In the genomic region with DNA sequence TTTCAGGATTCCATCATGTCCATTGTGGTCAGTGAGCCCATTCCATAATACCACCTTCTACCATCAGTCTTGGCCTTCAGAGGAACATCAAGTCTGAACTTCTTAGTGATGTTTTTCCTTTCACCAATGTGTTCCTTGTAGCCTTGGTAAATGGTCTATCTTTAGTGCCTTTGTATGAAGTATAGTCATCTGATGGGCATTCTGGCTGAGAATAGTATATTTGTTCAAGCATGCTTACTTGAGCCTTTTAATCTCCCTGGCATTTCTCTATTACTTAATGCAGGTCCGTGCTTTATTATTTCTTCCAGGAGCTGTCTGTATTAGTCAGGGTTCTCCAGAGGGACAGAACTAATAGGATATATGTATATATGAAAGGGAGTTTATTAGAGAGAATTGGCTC, we compare ENCODE assay signal across 2 cellular contexts.
TF ChIP-seq lines count a peak whose summit lies in the region.

No MANE protein-coding gene starts in this region.

TF ChIP-seq in SK-N-SH, 30 proteins besides CTCF, POLR2A, EP300 and RAD21 (continued from another document):
- no peak for TF ChIP-seq MXI1 (IDR thresholded peaks at IDR 0.05; ENCODE audit: low read depth, low read length)
- TF ChIP-seq NFIC (IDR thresholded peaks at IDR 0.05; ENCODE audit: borderline replicate concordance), result no peak
- no peak for TF ChIP-seq ELF1 (IDR thresholded peaks at IDR 0.05)
- TF ChIP-seq TCF12 (IDR thresholded peaks at IDR 0.05), result no peak
- TF ChIP-seq, protein P1, sequence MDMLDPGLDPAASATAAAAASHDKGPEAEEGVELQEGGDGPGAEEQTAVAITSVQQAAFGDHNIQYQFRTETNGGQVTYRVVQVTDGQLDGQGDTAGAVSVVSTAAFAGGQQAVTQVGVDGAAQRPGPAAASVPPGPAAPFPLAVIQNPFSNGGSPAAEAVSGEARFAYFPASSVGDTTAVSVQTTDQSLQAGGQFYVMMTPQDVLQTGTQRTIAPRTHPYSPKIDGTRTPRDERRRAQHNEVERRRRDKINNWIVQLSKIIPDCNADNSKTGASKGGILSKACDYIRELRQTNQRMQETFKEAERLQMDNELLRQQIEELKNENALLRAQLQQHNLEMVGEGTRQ (IDR thresholded peaks at IDR 0.05; ENCODE audit: borderline replicate concordance, low read depth, low read length), result no peak
- TF ChIP-seq RCOR1 (IDR thresholded peaks at IDR 0.05; ENCODE audit: low read length), result no peak
- TF ChIP-seq JUND (IDR thresholded peaks at IDR 0.05), result no peak
- no peak for TF ChIP-seq RFX5 (IDR thresholded peaks at IDR 0.05; ENCODE audit: low read length)
- TF ChIP-seq SIN3A (IDR thresholded peaks at IDR 0.05; ENCODE audit: borderline replicate concordance, low read depth, low read length), result no peak

TF ChIP-seq in SK-N-SH treated with all-trans-retinoic acid at 6 μM for 48 hours, 23 proteins besides CTCF, POLR2A, EP300 and RAD21 (continued from another document):
- TF ChIP-seq OSR1 (CRISPR knock-in tag; IDR thresholded peaks at IDR 0.05) (no peak), TCF4 (CRISPR knock-in tag; IDR thresholded peaks at IDR 0.05; ENCODE audit: borderline replicate concordance) (no peak)
